Comparison of ENCODE assay signal across 17 cellular contexts in the genomic region with DNA sequence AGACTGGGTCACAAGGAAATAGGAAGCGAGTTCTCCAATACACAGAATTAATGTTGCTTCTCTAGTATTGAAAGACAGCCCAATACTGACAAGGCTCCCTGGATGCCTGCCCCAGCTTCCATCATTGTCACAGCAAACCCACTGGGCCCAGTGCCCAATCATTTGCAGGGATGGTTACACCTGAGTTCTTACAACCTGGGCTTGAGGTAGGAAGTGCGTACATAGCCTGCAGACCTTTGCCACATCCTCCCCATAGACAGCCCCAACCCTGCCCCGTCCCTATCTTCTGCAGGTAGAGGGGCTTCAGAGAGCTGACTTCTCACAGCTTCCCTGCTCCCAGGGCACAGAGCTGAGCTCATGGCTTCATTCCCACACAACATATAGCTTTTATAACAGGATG.
DNase-seq lines count a peak whose midpoint lies in the region; ATAC-seq and TF ChIP-seq lines count a peak whose summit lies in the region.
"Had no signal": no experiment of that assay in that cellular context is flagged by ENCODE, and none has a peak within 500 bp of the region (broad histone marks: within the 10 kb centered on the region; RNA-seq: fewer than 3 reads in every experiment).

No MANE protein-coding gene starts in this region.

- H3K9me3 Mint-ChIP-seq in CD4-positive, alpha-beta memory T cell = peaks cover 0 to 1% (median 0%) of the 10 kb centered on the region in 8 donors
- H3K9me3 Mint-ChIP-seq in naive thymus-derived CD4-positive, alpha-beta T cell = peaks cover 0 to under 1% (median 0%) of the 10 kb centered on the region in 11 donors
- H3K9me3 Mint-ChIP-seq in WTC11 = peaks cover 4% of the 10 kb centered on the region

- no peaks in the 10 kb centered on the region for H3K36me3 ChIP-seq in CD4-positive, alpha-beta memory T cell (ENCODE audit: insufficient read depth, low read length)
- no peaks in the 10 kb centered on the region for H3K36me3 ChIP-seq in naive thymus-derived CD4-positive, alpha-beta T cell (ENCODE audit: control insufficient read depth in 2 of 3, insufficient read depth in 3 of 3, low read length in 3 of 3)
- H3K36me3 ChIP-seq: BLaER1 had no signal

- H3K27me3 ChIP-seq in CD4-positive, alpha-beta memory T cell (ENCODE audit: insufficient read depth, low read length) = no peaks in the 10 kb centered on the region
- no peaks in the 10 kb centered on the region for H3K27me3 ChIP-seq in naive thymus-derived CD4-positive, alpha-beta T cell (ENCODE audit: control insufficient read depth in 2 of 2, insufficient read depth in 2 of 2, low read length in 2 of 2)
- H3K27me3 ChIP-seq: BLaER1 had no signal

- peak; percentile 86 for ATAC-seq in naive thymus-derived CD4-positive, alpha-beta T cell
- ATAC-seq in WTC11 = no peak

- no peak overlapping the region for H3K27ac ChIP-seq in CD4-positive, alpha-beta memory T cell (ENCODE audit: low read depth, low read length)
- H3K27ac ChIP-seq in naive thymus-derived CD4-positive, alpha-beta T cell (ENCODE audit: low read depth, low read length) = no peak overlapping the region
- H3K27ac ChIP-seq: BLaER1, PC-9 had no signal

- H3K4me3 ChIP-seq in CD4-positive, alpha-beta memory T cell (ENCODE audit: low read length in 2 of 2) = no peak overlapping the region
- no peak overlapping the region for H3K4me3 ChIP-seq in naive thymus-derived CD4-positive, alpha-beta T cell (ENCODE audit: low read length)
- H3K4me3 ChIP-seq: BLaER1, PC-9 had no signal

- POLR2A ChIA-PET in CD4-positive, alpha-beta memory T cell (lab: Charles Lee; ENCODE audit: partially characterized antibody) = interaction anchor here (1.1 to 9.8 kb wide), 4 partner anchors 8 to 108 kb away, joined by 3 to 247 read pairs (median 6); partner anchors contain the start of gene UBL3
- POLR2A ChIA-PET in naive thymus-derived CD4-positive, alpha-beta T cell (lab: Charles Lee) = interaction anchor here (0.6 to 9.9 kb wide), 4 partner anchors 8 to 109 kb away, joined by 3 to 114 read pairs (median 4); no protein-coding TSS in a partner anchor
- POLR2A ChIA-PET in WTC11 (lab: Charles Lee) = no interaction called here

- no peaks in the 10 kb centered on the region for H3K9me3 ChIP-seq in CD4-positive, alpha-beta memory T cell (ENCODE audit: control insufficient read depth in 1 of 2, low read length in 2 of 2)
- H3K9me3 ChIP-seq in naive thymus-derived CD4-positive, alpha-beta T cell (ENCODE audit: control insufficient read depth in 2 of 3, low read length in 3 of 3) = no peaks in the 10 kb centered on the region
- H3K9me3 ChIP-seq: BLaER1 had no signal

- TF ChIP-seq CTCF in WTC11 (IDR thresholded peaks at IDR 0.05) = no peak

- DNase-seq in activated CD8-positive, alpha-beta memory T cell treated with anti-CD3 and anti-CD28 coated beads for 24 hours = peak; percentile 57
- no peak for DNase-seq in activated CD8-positive, alpha-beta memory T cell treated with anti-CD3 and anti-CD28 coated beads, Interleukin-2, amount 50 U/mL, for 48 hours
- DNase-seq in CD4-positive, alpha-beta memory T cell = peak; percentile 50 to 75 (median 66)
- DNase-seq in T-helper 22 cell (ENCODE audit: low read depth) = peak; percentile 28
- peak in 7 of 9 donors; percentile 55 to 75 (median 70) for DNase-seq in naive thymus-derived CD4-positive, alpha-beta T cell
- no peak for DNase-seq in H4 (ENCODE audit: low spot score)
- DNase-seq in WTC11 (ENCODE audit: low spot score) = no peak
- DNase-seq in NCI-H748 treated with DMSO at 0.1 percent for 48 hours (lab: John Stamatoyannopoulos, UW) = no peak
- DNase-seq: COR-L47, H7, KBM-7, MV-4-11, NCI-H1417 treated with DMSO at 0.1 percent for 48 hours, NCI-H1930, NCI-H446 had no signal

- no peaks in the 10 kb centered on the region for H3K27me3 Mint-ChIP-seq in CD4-positive, alpha-beta memory T cell
- peaks cover 0 to 8% (median 0%) of the 10 kb centered on the region in 5 donors for H3K27me3 Mint-ChIP-seq in naive thymus-derived CD4-positive, alpha-beta T cell
- peaks cover 8% of the 10 kb centered on the region for H3K27me3 Mint-ChIP-seq in WTC11 (ENCODE audit: low read depth)

- H3K27ac Mint-ChIP-seq in CD4-positive, alpha-beta memory T cell = peak overlapping the region; percentile 38 to 94 (median 87)
- peak overlapping the region in 7 of 9 donors; percentile 22 to 93 (median 74) for H3K27ac Mint-ChIP-seq in naive thymus-derived CD4-positive, alpha-beta T cell
- no peak overlapping the region for H3K27ac Mint-ChIP-seq in WTC11

- intact Hi-C loops in CD4-positive, alpha-beta memory T cell (cut with micrococcal nuclease) = no loop called here
- intact Hi-C loops in naive thymus-derived CD4-positive, alpha-beta T cell (cut with micrococcal nuclease) = no loop called here

- peaks cover 37 to 71% (median 56%) of the 10 kb centered on the region in 4 donors for H3K4me1 Mint-ChIP-seq in CD4-positive, alpha-beta memory T cell
- peaks cover 16 to 54% (median 41%) of the 10 kb centered on the region in 7 donors for H3K4me1 Mint-ChIP-seq in naive thymus-derived CD4-positive, alpha-beta T cell
- peaks cover 70% of the 10 kb centered on the region for H3K4me1 Mint-ChIP-seq in WTC11

- CTCF ChIA-PET in CD4-positive, alpha-beta memory T cell (lab: Charles Lee; ENCODE audit: partially characterized antibody) = interaction anchor here (1.0 to 2.4 kb wide), 5 partner anchors 22 to 156 kb away, joined by 3 to 10 read pairs (median 5); no protein-coding TSS in a partner anchor
- CTCF ChIA-PET in naive thymus-derived CD4-positive, alpha-beta T cell (lab: Charles Lee) = interaction anchor here (0.8 to 1.9 kb wide), 2 partner anchors 23 to 156 kb away, joined by 3 to 4 read pairs; no protein-coding TSS in a partner anchor
- CTCF ChIA-PET in WTC11 (lab: Charles Lee) = interaction anchor here (1.0 to 1.5 kb wide), 3 partner anchors 22 to 156 kb away, joined by 3 to 5 read pairs (median 5); no protein-coding TSS in a partner anchor

- peaks cover 51% of the 10 kb centered on the region for H3K4me1 ChIP-seq in CD4-positive, alpha-beta memory T cell (ENCODE audit: insufficient read depth, low read length)
- peaks cover 18 to 23% of the 10 kb centered on the region in 2 donors for H3K4me1 ChIP-seq in naive thymus-derived CD4-positive, alpha-beta T cell (ENCODE audit: control insufficient read depth in 2 of 2, insufficient read depth in 2 of 2, low read length in 2 of 2)

- H3K4me3 Mint-ChIP-seq in CD4-positive, alpha-beta memory T cell = peak overlapping the region in 3 of 8 donors; percentile 6 to 66 (median 17)
- H3K4me3 Mint-ChIP-seq in naive thymus-derived CD4-positive, alpha-beta T cell = peak overlapping the region in 1 of 10 donors; percentile 4
- H3K4me3 Mint-ChIP-seq in WTC11 = no peak overlapping the region

- H3K36me3 Mint-ChIP-seq in CD4-positive, alpha-beta memory T cell = no peaks in the 10 kb centered on the region
- H3K36me3 Mint-ChIP-seq in naive thymus-derived CD4-positive, alpha-beta T cell = peaks cover 0 to 4% (median 0%) of the 10 kb centered on the region in 5 donors
- H3K36me3 Mint-ChIP-seq in WTC11 = no peaks in the 10 kb centered on the region; the same call in 1 of the 2 replicates

TF ChIP-seq in WTC11, 78 proteins besides CTCF, POLR2A, EP300 and RAD21 (continues in another document):
- TF ChIP-seq OVOL2 (CRISPR knock-in tag; IDR thresholded peaks at IDR 0.05; ENCODE audit: borderline replicate concordance) (no peak), ZNF396 (CRISPR knock-in tag; IDR thresholded peaks at IDR 0.05; ENCODE audit: borderline replicate concordance) (no peak), ZNF416 (CRISPR knock-in tag; IDR thresholded peaks at IDR 0.05) (no peak), TP53 (CRISPR knock-in tag; IDR thresholded peaks at IDR 0.05) (no peak), KAT7 (CRISPR knock-in tag; IDR thresholded peaks at IDR 0.05; ENCODE audit: borderline replicate concordance) (no peak), ZNF425 (CRISPR knock-in tag; conservative IDR thresholded peaks at IDR 0.05) (no peak), GABPB1 (CRISPR knock-in tag; IDR thresholded peaks at IDR 0.05) (no peak)
- TF ChIP-seq, protein P1, sequence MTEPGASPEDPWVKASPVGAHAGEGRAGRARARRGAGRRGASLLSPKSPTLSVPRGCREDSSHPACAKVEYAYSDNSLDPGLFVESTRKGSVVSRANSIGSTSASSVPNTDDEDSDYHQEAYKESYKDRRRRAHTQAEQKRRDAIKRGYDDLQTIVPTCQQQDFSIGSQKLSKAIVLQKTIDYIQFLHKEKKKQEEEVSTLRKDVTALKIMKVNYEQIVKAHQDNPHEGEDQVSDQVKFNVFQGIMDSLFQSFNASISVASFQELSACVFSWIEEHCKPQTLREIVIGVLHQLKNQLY (CRISPR knock-in tag; IDR thresholded peaks at IDR 0.05) = no peak

Comparison
In these comparisons a context has a peak if more than half of its experiments do, and no peak if none do; other contexts are left out.
1. DNase-seq: peak in activated CD8-positive, alpha-beta memory T cell treated with anti-CD3 and anti-CD28 coated beads for 24 hours (single experiment), CD4-positive, alpha-beta memory T cell (5 of 5), T-helper 22 cell (single experiment) and naive thymus-derived CD4-positive, alpha-beta T cell (7 of 9); none in activated CD8-positive, alpha-beta memory T cell treated with anti-CD3 and anti-CD28 coated beads, Interleukin-2, amount 50 U/mL, for 48 hours (single experiment), H4 (single experiment), WTC11 (single experiment) and NCI-H748 treated with DMSO at 0.1 percent for 48 hours (single experiment).